9 cellular contexts compared by ENCODE assay signal in the genomic region with DNA sequence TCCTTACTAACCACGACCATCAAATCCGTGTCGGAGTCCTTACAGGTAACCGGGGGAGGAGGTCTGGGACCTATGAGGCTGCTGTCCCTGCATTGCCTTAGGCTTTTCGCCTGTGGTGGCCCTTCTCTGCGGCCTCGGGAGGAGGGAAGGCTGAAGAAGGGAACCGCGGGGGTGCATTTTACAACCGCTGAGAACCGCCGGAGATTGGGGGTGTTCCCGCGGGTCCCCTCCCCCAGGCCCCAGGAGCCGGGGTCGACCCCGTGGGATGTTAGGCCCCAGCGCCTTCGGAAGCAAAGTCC. TPM values are rescaled to one million over a fixed set of nuclear protein-coding genes. Genes with fewer than 3 reads are reported as not detected.
DNase-seq lines count a peak whose midpoint lies in the region; ATAC-seq and TF ChIP-seq lines count a peak whose summit lies in the region.
"Had no signal": no experiment of that assay in that cellular context is flagged by ENCODE, and none has a peak within 500 bp of the region (broad histone marks: within the 10 kb centered on the region; RNA-seq: fewer than 3 reads in every experiment).

No MANE protein-coding gene starts in this region.

- no peak for TF ChIP-seq EP300 in sigmoid colon (IDR thresholded peaks at IDR 0.05)

- ATAC-seq in GM18868 (IDR thresholded peaks at IDR 0.05; ENCODE audit: unreplicated experiment), result peak; percentile 0
- ATAC-seq in Panc1, result no peak
- ATAC-seq in GM21528 (IDR thresholded peaks at IDR 0.05; ENCODE audit: low FRiP score, unreplicated experiment), result no peak

- H3K27ac ChIP-seq in Panc1 (ENCODE audit: low read length), result peak overlapping the region; percentile 81
- H3K27ac ChIP-seq in esophagus squamous epithelium, result peak overlapping the region; percentile 88 to 96 (median 92)
- H3K27ac ChIP-seq in sigmoid colon, result peak overlapping the region; percentile 91 to 96 (median 93)

- CTCF ChIA-PET in Panc1 (lab: Charles Lee), result no interaction called here

- H3K4me1 ChIP-seq in Panc1 (ENCODE audit: control insufficient read depth, insufficient read depth, low read length), result peaks cover 3% of the 10 kb centered on the region; the same call in 1 of the 2 replicates
- H3K4me1 ChIP-seq in esophagus squamous epithelium, result peaks cover 0 to 29% (median 9%) of the 10 kb centered on the region in 3 donors
- H3K4me1 ChIP-seq in sigmoid colon, result peaks cover 0 to 19% (median 12%) of the 10 kb centered on the region in 4 donors

- H3K9me3 ChIP-seq in Panc1 (ENCODE audit: control insufficient read depth, insufficient read depth, low read depth, low read length) (no peaks in the 10 kb centered on the region), esophagus squamous epithelium (no peaks in the 10 kb centered on the region), sigmoid colon (no peaks in the 10 kb centered on the region)

- no TSS peak for BruUV-seq in Panc1 (replicated peaks; lab: Mats Ljungman, UMichigan)

- no peaks in the 10 kb centered on the region for H3K27me3 ChIP-seq in Panc1 (ENCODE audit: control insufficient read depth, insufficient read depth, low read length)
- no peaks in the 10 kb centered on the region for H3K27me3 ChIP-seq in esophagus squamous epithelium
- H3K27me3 ChIP-seq in sigmoid colon, result no peaks in the 10 kb centered on the region

- no peak for TF ChIP-seq CTCF in Panc1 (IDR thresholded peaks at IDR 0.05)
- no peak for TF ChIP-seq CTCF in esophagus squamous epithelium (IDR thresholded peaks at IDR 0.05)
- TF ChIP-seq CTCF in sigmoid colon (IDR thresholded peaks at IDR 0.05), result no peak

- POLR2A ChIA-PET in Panc1 (lab: Charles Lee), result interaction anchor here (0.7 kb wide), 1 partner anchor 1084 kb away, joined by 3 read pairs; no protein-coding TSS in a partner anchor

- TF ChIP-seq POLR2A in esophagus squamous epithelium (IDR thresholded peaks at IDR 0.05), result no peak
- TF ChIP-seq POLR2A in sigmoid colon (IDR thresholded peaks at IDR 0.05), result no peak

- no peaks in the 10 kb centered on the region; the same call in 1 of the 2 replicates for H3K36me3 ChIP-seq in Panc1 (ENCODE audit: control insufficient read depth, insufficient read depth, low read length)
- no peaks in the 10 kb centered on the region for H3K36me3 ChIP-seq in esophagus squamous epithelium
- H3K36me3 ChIP-seq in sigmoid colon, result no peaks in the 10 kb centered on the region

- no peak for DNase-seq in Panc1 (ENCODE audit: low read depth, low spot score)
- DNase-seq in esophagus squamous epithelium (lab: John Stamatoyannopoulos, UW), result no peak
- DNase-seq in sigmoid colon, result no peak
- DNase-seq in G401 (ENCODE audit: low spot score), result no peak
- DNase-seq in NCI-H1436 (lab: John Stamatoyannopoulos, UW), result no peak
- no peak for DNase-seq in AG08396 (ENCODE audit: low spot score)

- H3K4me3 ChIP-seq in Panc1 (ENCODE audit: low read depth in 2 of 2, low read length in 2 of 2) (peak overlapping the region; percentile 70 to 95), esophagus squamous epithelium (peak overlapping the region; percentile 84 to 94 (median 89)), sigmoid colon (peak overlapping the region; percentile 52 to 97 (median 82))

- no CpG with 5 or more reads among the region's 19 CpGs for WGBS in esophagus squamous epithelium, 2 donors
- WGBS in sigmoid colon, 2 donors, result 0 to 1% methylated on average over 19 of the region's 19 CpGs

- intact Hi-C loops in Panc1 (cut with micrococcal nuclease; ENCODE audit: unreplicated experiment), result no loop called here
- intact Hi-C loops in esophagus squamous epithelium (cut with DNase I), result no loop called here
- intact Hi-C loops in sigmoid colon (cut with DNase I), result loop anchor here (5.0 kb wide), 1 partner anchor 1096 kb away; a partner anchor contains a TSS

- in situ Hi-C loops in Panc1 (cut with HindIII; ENCODE audit: low pct_unique_long_range_greater_than_20kb, low sequenced_read_pairs) (no loop called here), G401 (cut with HindIII; ENCODE audit: low sequenced_read_pairs) (no loop called here)

RNA-seq across cellular contexts. Expression of a gene that starts 0.5 kb away (rescaled TPM):
- total RNA-seq in Panc1 (2021; ENCODE audit: unreplicated experiment) (26.6 TPM), esophagus squamous epithelium (10 to 100 TPM in 3 of 4 donors, 1 to 10 TPM in 1; 8.3 to 28.4 (median 12.8) TPM), sigmoid colon (10 to 100 TPM; 13.4 to 20.3 (median 14.9) TPM)
- polyA plus RNA-seq in Panc1 (2012; ENCODE audit: insufficient read length), result 14.7 TPM
- 10 to 100 TPM in 2 of 3 donors, 1 to 10 TPM in 1; 5.4 to 17.3 (median 10.2) TPM for polyA plus RNA-seq in sigmoid colon
- 19.8 and 47.4 TPM in 2 replicates for total RNA-seq in G401 (2014; rRNA removed; shearing (Covaris generic))

RNA-seq across cellular contexts. Expression of a gene that starts 22.3 kb away (rescaled TPM):
- total RNA-seq in Panc1 (2021; ENCODE audit: unreplicated experiment), result not detected
- not detected for polyA plus RNA-seq in Panc1 (2012; ENCODE audit: insufficient read length)
- total RNA-seq in esophagus squamous epithelium, result not detected
- total RNA-seq in sigmoid colon, result not detected
- polyA plus RNA-seq in sigmoid colon, result 1 to 10 TPM in 1 of 3 donors, under 1 TPM in 1, not detected in 1; 0.54 to 1.2 TPM
- not detected in 2 replicates for total RNA-seq in G401 (2014; rRNA removed; shearing (Covaris generic))
- total RNA-seq: NCI-H460 had no signal
